ENCODE assay signal across 31 cellular contexts in genomic region chr14:92684801-92685560, GRCh38.
DNase-seq lines count a peak whose midpoint lies in the region; ATAC-seq and TF ChIP-seq lines count a peak whose summit lies in the region.
"Had no signal": no experiment of that assay in that cellular context is flagged by ENCODE, and none has a peak within 500 bp of the region (broad histone marks: within the 10 kb centered on the region; RNA-seq: fewer than 3 reads in every experiment).

No MANE protein-coding gene starts in this region.

- POLR2A ChIA-PET in activated CD8-positive, alpha-beta T cell treated with anti-CD3 and anti-CD28 coated beads, Interleukin-2, amount 10 ng/mL, durations not matched to agents 7 days and 5 days (lab: Charles Lee) = interaction anchor here (0.6 kb wide), 1 partner anchor 222 kb away, joined by 3 read pairs; no protein-coding TSS in a partner anchor

- peak; percentile 39 for DNase-seq in GM20000 (ENCODE audit: low spot score)
- peak; percentile 32 for DNase-seq in activated CD8-positive, alpha-beta T cell treated with anti-CD3 and anti-CD28 coated beads, Interleukin-2, amount 10 ng/mL, durations not matched to agents 7 days and 5 days
- no peak for DNase-seq in mesenchymal stem cell
- DNase-seq in NCI-H510A treated with DMSO at 0.1 percent for 48 hours (lab: John Stamatoyannopoulos, UW) = no peak
- DNase-seq in A172 (ENCODE audit: low spot score) = no peak
- DNase-seq in NCI-H226 = no peak
- DNase-seq in activated naive CD8-positive, alpha-beta T cell treated with anti-CD3 and anti-CD28 coated beads for 36 hours = no peak
- DNase-seq: activated CD4-positive, alpha-beta T cell treated with anti-CD3 and anti-CD28 coated beads for 36 hours; activated naive CD4-positive, alpha-beta T cell; activated T-cell treated with anti-CD3 and anti-CD28 coated beads, Interleukin-2, amount 50 U/mL, for 1 hour; adrenal gland; brain microvascular endothelial cell; Caco-2; DMS79; GF-D8; islet precursor cell; left ventricle myocardium superior; naive B cell; NCI-H1092; NCI-H1930; NCI-H345; NK-92 treated with Interleukin-12 subunit alpha and Interleukin-12 subunit beta, amount 100 ng/mL, for 24 hours; PC-9; stimulated activated CD4-positive, alpha-beta T cell treated with anti-CD3 and anti-CD28 coated beads, Interleukin-1b, Interleukin-23, amount 100 ng/mL, for 48 hours; substantia nigra; T-helper 2 cell had no signal

- peaks cover 38 to 45% of the 10 kb centered on the region in 2 experiments for H3K36me3 ChIP-seq in mesenchymal stem cell (ENCODE audit: control insufficient read depth in 1 of 2, insufficient read depth in 2 of 2, low read depth in 1 of 2, low read length in 2 of 2)
- H3K36me3 ChIP-seq: brain microvascular endothelial cell had no signal

- H2AK5ac ChIP-seq in mesenchymal stem cell (ENCODE audit: low read length, severe bottlenecking) = no peak overlapping the region

- WGBS in mesenchymal stem cell = 88% methylated on average over 21 of the region's 21 CpGs

- H3K27me3 ChIP-seq in mesenchymal stem cell (ENCODE audit: control insufficient read depth in 1 of 2, insufficient read depth in 1 of 2, low read length in 2 of 2) = peaks cover 0 to 4% of the 10 kb centered on the region in 2 experiments
- H3K27me3 ChIP-seq: adrenal gland, brain microvascular endothelial cell had no signal

- no peak overlapping the region for H2BK5ac ChIP-seq in mesenchymal stem cell (ENCODE audit: low read depth, low read length, poor library complexity, severe bottlenecking)

- H2BK120ac ChIP-seq in mesenchymal stem cell (ENCODE audit: low read depth, low read length) = no peak overlapping the region

- H3K4me3 ChIP-seq in mesenchymal stem cell (ENCODE audit: insufficient read depth in 1 of 2, low read depth in 1 of 2, low read length in 2 of 2) = no peak overlapping the region
- H3K4me3 ChIP-seq: adrenal gland, PC-9, skin epidermis had no signal

- H4K8ac ChIP-seq in mesenchymal stem cell (ENCODE audit: low read length) = no peak overlapping the region

- ATAC-seq in activated CD8-positive, alpha-beta T cell treated with anti-CD3 and anti-CD28 coated beads, Interleukin-2, amount 10 ng/mL, durations not matched to agents 7 days and 5 days = no peak
- ATAC-seq: activated CD4-positive, alpha-beta T cell treated with anti-CD3 and anti-CD28 coated beads for 36 hours; left ventricle myocardium superior; Right ventricle myocardium inferior had no signal

- H2BK15ac ChIP-seq in mesenchymal stem cell (ENCODE audit: low read depth, poor library complexity, severe bottlenecking) = no peak overlapping the region

- H3K79me1 ChIP-seq in mesenchymal stem cell (replicated peaks; ENCODE audit: low read length, poor library complexity, severe bottlenecking) = no peaks in the 10 kb centered on the region

- peaks cover 17% of the 10 kb centered on the region for H3K4me1 ChIP-seq in mesenchymal stem cell (ENCODE audit: control insufficient read depth, insufficient read depth, low read depth, low read length)
- H3K4me1 ChIP-seq: Caco-2 had no signal

- H3K36me3 Mint-ChIP-seq in activated CD8-positive, alpha-beta T cell treated with anti-CD3 and anti-CD28 coated beads, Interleukin-2, amount 10 ng/mL, durations not matched to agents 7 days and 5 days (ENCODE audit: low read depth) = peaks cover 35% of the 10 kb centered on the region
- peaks cover 35% of the 10 kb centered on the region for H3K36me3 Mint-ChIP-seq in activated naive CD8-positive, alpha-beta T cell treated with anti-CD3 and anti-CD28 coated beads for 36 hours
- H3K36me3 Mint-ChIP-seq: type B pancreatic cell had no signal

- H3K9ac ChIP-seq in mesenchymal stem cell (ENCODE audit: low read length) = no peak overlapping the region

- H3K14ac ChIP-seq in mesenchymal stem cell (ENCODE audit: low read length in 2 of 2) = no peak overlapping the region

- peak overlapping the region; percentile 3 for H4K91ac ChIP-seq in mesenchymal stem cell (ENCODE audit: low read length)

- no peak overlapping the region for H3K27ac Mint-ChIP-seq in activated CD8-positive, alpha-beta T cell treated with anti-CD3 and anti-CD28 coated beads, Interleukin-2, amount 10 ng/mL, durations not matched to agents 7 days and 5 days
- no peak overlapping the region for H3K27ac Mint-ChIP-seq in activated naive CD8-positive, alpha-beta T cell treated with anti-CD3 and anti-CD28 coated beads for 36 hours
- H3K27ac Mint-ChIP-seq: activated CD4-positive, alpha-beta T cell treated with anti-CD3 and anti-CD28 coated beads for 36 hours; mesothelial cell of epicardium; type B pancreatic cell had no signal

- TF ChIP-seq CTCF in 22Rv1 (IDR thresholded peaks at IDR 0.05) (peak; percentile 27), GM20000 (IDR thresholded peaks at IDR 0.05; ENCODE audit: extremely low read depth, missing control alignments) (no peak)

- H3K18ac ChIP-seq in mesenchymal stem cell (ENCODE audit: low read depth in 1 of 2, low read length in 2 of 2) = no peak overlapping the region

- no peak overlapping the region for H3K23ac ChIP-seq in mesenchymal stem cell (ENCODE audit: low read length in 2 of 2)

- no peak overlapping the region for H2AFZ ChIP-seq in mesenchymal stem cell (ENCODE audit: low read depth, low read length)
- H2AFZ ChIP-seq: PC-9 had no signal

- peaks cover 10% of the 10 kb centered on the region for H3K4me1 Mint-ChIP-seq in activated CD8-positive, alpha-beta T cell treated with anti-CD3 and anti-CD28 coated beads, Interleukin-2, amount 10 ng/mL, durations not matched to agents 7 days and 5 days (ENCODE audit: low read depth)
- peaks cover 8% of the 10 kb centered on the region for H3K4me1 Mint-ChIP-seq in activated naive CD8-positive, alpha-beta T cell treated with anti-CD3 and anti-CD28 coated beads for 36 hours
- H3K4me1 Mint-ChIP-seq: mesothelial cell of epicardium had no signal

- H3K27me3 Mint-ChIP-seq in activated CD8-positive, alpha-beta T cell treated with anti-CD3 and anti-CD28 coated beads, Interleukin-2, amount 10 ng/mL, durations not matched to agents 7 days and 5 days (ENCODE audit: low read depth) = no peaks in the 10 kb centered on the region
- no peaks in the 10 kb centered on the region for H3K27me3 Mint-ChIP-seq in activated naive CD8-positive, alpha-beta T cell treated with anti-CD3 and anti-CD28 coated beads for 36 hours
- H3K27me3 Mint-ChIP-seq: activated CD4-positive, alpha-beta T cell treated with anti-CD3 and anti-CD28 coated beads for 36 hours; naive B cell; type B pancreatic cell had no signal

- no peak overlapping the region for H3K4ac ChIP-seq in mesenchymal stem cell (ENCODE audit: low read depth in 1 of 2, low read length in 2 of 2)

- CTCF ChIA-PET in activated CD8-positive, alpha-beta T cell treated with anti-CD3 and anti-CD28 coated beads, Interleukin-2, amount 10 ng/mL, durations not matched to agents 7 days and 5 days (lab: Charles Lee) = interaction anchor here (2.0 kb wide), 1 partner anchor 130 kb away, joined by 5 read pairs; no protein-coding TSS in a partner anchor

- H3K27ac ChIP-seq in 22Rv1 = no peak overlapping the region
- H3K27ac ChIP-seq in mesenchymal stem cell (ENCODE audit: low read length, poor library complexity, severe bottlenecking) = no peak overlapping the region
- H3K27ac ChIP-seq: adrenal gland, brain microvascular endothelial cell, PC-9, skin epidermis had no signal

- no peak overlapping the region for H3K4me2 ChIP-seq in mesenchymal stem cell (ENCODE audit: low read length, poor library complexity, severe bottlenecking)
- H3K4me2 ChIP-seq: PC-9 had no signal

- H3K9me3 ChIP-seq in mesenchymal stem cell (ENCODE audit: control insufficient read depth, low read length) = no peaks in the 10 kb centered on the region
- H3K9me3 ChIP-seq: adrenal gland, Caco-2 had no signal

- no peaks in the 10 kb centered on the region for H3K9me3 Mint-ChIP-seq in activated CD8-positive, alpha-beta T cell treated with anti-CD3 and anti-CD28 coated beads, Interleukin-2, amount 10 ng/mL, durations not matched to agents 7 days and 5 days (ENCODE audit: insufficient read depth)
- no peaks in the 10 kb centered on the region for H3K9me3 Mint-ChIP-seq in activated naive CD8-positive, alpha-beta T cell treated with anti-CD3 and anti-CD28 coated beads for 36 hours
- H3K9me3 Mint-ChIP-seq: mesothelial cell of epicardium, type B pancreatic cell had no signal

- H2BK12ac ChIP-seq in mesenchymal stem cell (ENCODE audit: low read length in 2 of 2) = no peak overlapping the region

- no peak overlapping the region for H3K4me3 Mint-ChIP-seq in activated CD8-positive, alpha-beta T cell treated with anti-CD3 and anti-CD28 coated beads, Interleukin-2, amount 10 ng/mL, durations not matched to agents 7 days and 5 days
- no peak overlapping the region for H3K4me3 Mint-ChIP-seq in activated naive CD8-positive, alpha-beta T cell treated with anti-CD3 and anti-CD28 coated beads for 36 hours
- H3K4me3 Mint-ChIP-seq: activated CD4-positive, alpha-beta T cell treated with anti-CD3 and anti-CD28 coated beads for 36 hours; mesothelial cell of epicardium; type B pancreatic cell had no signal

Comparison
In these comparisons a context has a peak if more than half of its experiments do, and no peak if none do; other contexts are left out.
1. DNase-seq: peak in GM20000 (single experiment) and activated CD8-positive, alpha-beta T cell treated with anti-CD3 and anti-CD28 coated beads, Interleukin-2, amount 10 ng/mL, durations not matched to agents 7 days and 5 days (single experiment); none in mesenchymal stem cell (single experiment), NCI-H510A treated with DMSO at 0.1 percent for 48 hours (single experiment), A172 (single experiment), NCI-H226 (single experiment) and activated naive CD8-positive, alpha-beta T cell treated with anti-CD3 and anti-CD28 coated beads for 36 hours (single experiment).